Comparison of ENCODE assay signal across 17 cellular contexts in the genomic region with DNA sequence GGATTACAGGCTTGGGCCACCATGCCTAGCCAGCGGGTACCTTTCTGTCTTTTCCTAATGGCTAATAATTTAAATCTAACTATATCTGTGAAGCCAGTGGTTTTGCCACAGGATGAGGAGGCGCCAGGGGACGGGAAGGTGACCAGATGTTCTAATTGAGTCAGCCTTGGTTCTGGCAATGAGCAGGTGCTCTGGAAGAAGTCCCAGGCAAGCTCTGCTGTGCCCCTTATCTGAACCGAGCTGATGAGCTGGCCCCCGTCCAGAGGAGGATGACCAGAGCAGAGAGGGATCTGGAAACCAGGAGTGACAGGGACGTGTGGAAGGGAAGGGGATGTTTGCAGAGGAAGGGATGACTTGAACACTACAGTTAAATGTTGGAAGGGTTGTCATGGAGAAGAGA. TPM values are rescaled to one million over a fixed set of nuclear protein-coding genes. Genes with fewer than 3 reads are reported as not detected.
DNase-seq lines count a peak whose midpoint lies in the region; ATAC-seq and TF ChIP-seq lines count a peak whose summit lies in the region.
"Had no signal": no experiment of that assay in that cellular context is flagged by ENCODE, and none has a peak within 500 bp of the region (broad histone marks: within the 10 kb centered on the region; RNA-seq: fewer than 3 reads in every experiment).

No MANE protein-coding gene starts in this region.

- DNase-seq in NCI-H1092 (lab: John Stamatoyannopoulos, UW) = peak; percentile 23
- peak; percentile 30 for DNase-seq in PC-3
- DNase-seq in left kidney (ENCODE audit: low read depth, low spot score) = peak; percentile 27
- no peak for DNase-seq in activated T-cell treated with anti-CD3 and anti-CD28 coated beads for 4 hours
- no peak for DNase-seq in retina
- DNase-seq in mucosa of descending colon = no peak
- no peak for DNase-seq in NCI-H1930 (lab: John Stamatoyannopoulos, UW)

- POLR2A ChIA-PET in PC-3 (lab: Charles Lee; ENCODE audit: unreplicated experiment) = interaction anchor here (0.5 to 0.7 kb wide), 2 partner anchors 26 to 58 kb away, joined by 4 to 8 read pairs; no protein-coding TSS in a partner anchor

- no peaks in the 10 kb centered on the region for H3K79me2 ChIP-seq in PC-3 (ENCODE audit: low read length)

- H3K9me3 ChIP-seq in PC-3 (ENCODE audit: low read length) = no peaks in the 10 kb centered on the region
- H3K9me3 ChIP-seq in endocrine pancreas (ENCODE audit: control insufficient read depth, low read length) = no peaks in the 10 kb centered on the region
- no peaks in the 10 kb centered on the region for H3K9me3 ChIP-seq in mucosa of descending colon
- H3K9me3 ChIP-seq: Caco-2, sigmoid colon had no signal

- no peaks in the 10 kb centered on the region for H4K20me1 ChIP-seq in PC-3 (ENCODE audit: low read length)

- H3K4me1 ChIP-seq in PC-3 (ENCODE audit: insufficient read depth, low read length) (peaks cover 22% of the 10 kb centered on the region), endocrine pancreas (ENCODE audit: control insufficient read depth, insufficient read depth, low read length) (peaks cover 20% of the 10 kb centered on the region), mucosa of descending colon (ENCODE audit: low read depth) (peaks cover 9% of the 10 kb centered on the region)
- H3K4me1 ChIP-seq: sigmoid colon had no signal

- H3K27me3 ChIP-seq in PC-3 (ENCODE audit: low read length) = no peaks in the 10 kb centered on the region
- no peaks in the 10 kb centered on the region for H3K27me3 ChIP-seq in endocrine pancreas (ENCODE audit: control insufficient read depth, insufficient read depth, low read length)
- H3K27me3 ChIP-seq: sigmoid colon had no signal

- H3K9ac ChIP-seq in PC-3 (ENCODE audit: low read length) (peak overlapping the region; percentile 68), endocrine pancreas (ENCODE audit: control insufficient read depth, insufficient read depth, low read length) (peak overlapping the region; percentile 31)

- H3K4me3 ChIP-seq in PC-3 (ENCODE audit: low read length) (no peak overlapping the region), endocrine pancreas (ENCODE audit: control insufficient read depth, insufficient read depth, low read length) (no peak overlapping the region), mucosa of descending colon (no peak overlapping the region)
- H3K4me3 ChIP-seq: sigmoid colon had no signal

- H3K36me3 ChIP-seq in PC-3 (ENCODE audit: low read depth, low read length) (no peaks in the 10 kb centered on the region), endocrine pancreas (ENCODE audit: control insufficient read depth, insufficient read depth, low read length) (no peaks in the 10 kb centered on the region), mucosa of descending colon (ENCODE audit: low read depth) (no peaks in the 10 kb centered on the region)
- H3K36me3 ChIP-seq: sigmoid colon had no signal

- peak overlapping the region; percentile 96 for H3K27ac ChIP-seq in PC-3 (ENCODE audit: low read length)
- H3K27ac ChIP-seq: RWPE1, sigmoid colon had no signal

- no peaks in the 10 kb centered on the region for H3K9me2 ChIP-seq in PC-3 (replicated peaks; ENCODE audit: low read length)

- ATAC-seq in PC-3 (no peak; the same call in 1 of the 2 replicates), mucosa of descending colon (no peak)

- peak overlapping the region; percentile 48 for H2AFZ ChIP-seq in PC-3 (ENCODE audit: low read length)

- intact Hi-C loops in PC-3 (cut with micrococcal nuclease) = loop anchor here (1.0 to 10.0 kb wide), 2 partner anchors 44 to 676 kb away; no protein-coding TSS in a partner anchor
- intact Hi-C loops in mucosa of descending colon (cut with DNase I, micrococcal nuclease) = no loop called here

- CTCF ChIA-PET in PC-3 (lab: Charles Lee) = no interaction called here

- H3K4me2 ChIP-seq in PC-3 (ENCODE audit: low read length) = peak overlapping the region; percentile 73

- H3F3A ChIP-seq in PC-3 (ENCODE audit: low read length, unreplicated experiment) = no peaks in the 10 kb centered on the region

- no TSS peak for BruUV-seq in PC-3 (replicated peaks; lab: Mats Ljungman, UMichigan)

- TF ChIP-seq CTCF in PC-3 (conservative IDR thresholded peaks at IDR 0.05; ENCODE audit: low read depth, low read length) = no peak
- TF ChIP-seq CTCF in mucosa of descending colon (IDR thresholded peaks at IDR 0.05) = no peak

RNA-seq across cellular contexts. Expression of gene SLC35D3, which starts 46.7 kb away (rescaled TPM):
- total RNA-seq in PC-3 (2014; rRNA removed) = not detected in 2 replicates
- under 1 TPM; 0.12 to 0.92 (median 0.19) TPM for total RNA-seq in mucosa of descending colon
- total RNA-seq: activated CD4-positive, alpha-beta T cell treated with anti-CD3 and anti-CD28 coated beads for 36 hours; activated CD8-positive, alpha-beta T cell treated with anti-CD3 and anti-CD28 coated beads, Interleukin-2, amount 10 ng/mL, durations not matched to agents 7 days and 5 days; astrocyte; dermis blood vessel endothelial cell; HFFc6; neural crest cell had no signal

Comparison
In these comparisons a context has a peak if more than half of its experiments do, and no peak if none do; other contexts are left out.
1. DNase-seq: peak in NCI-H1092 (single experiment), PC-3 (single experiment) and left kidney (single experiment); none in activated T-cell treated with anti-CD3 and anti-CD28 coated beads for 4 hours (single experiment), retina (single experiment), mucosa of descending colon (0 of 3) and NCI-H1930 (0 of 2).